In genomic region chr1:183023146-183023600, GRCh38 we compare ENCODE assay signal across 8 cellular contexts. TPM values are rescaled to one million over a fixed set of nuclear protein-coding genes. Genes with fewer than 3 reads are reported as not detected.
A peak's percentile ranks its signal among the peaks of the same experiment; 100 is the strongest.
DNase-seq lines count a peak whose midpoint lies in the region; ATAC-seq and TF ChIP-seq lines count a peak whose summit lies in the region.

Gene LAMC1, plus strand, starts transcription at chr1:183023420. Its CDS starts 297 bp downstream, at chr1:183023717.

- H3K4me3 ChIP-seq in BLaER1 (peak within 1 kb of the TSS; percentile 96), muscle layer of colon (ENCODE audit: low read depth in 1 of 2, low read length in 2 of 2) (peak within 1 kb of the TSS; percentile 64 to 88), upper lobe of right lung (peak within 1 kb of the TSS; percentile 73)

- H3K27ac ChIP-seq in BLaER1 (peak within 1 kb of the TSS; percentile 97), muscle layer of colon (ENCODE audit: low read depth, low read length) (peak within 1 kb of the TSS; percentile 97), upper lobe of right lung (peak within 1 kb of the TSS; percentile 98)

- H3K9ac ChIP-seq in BLaER1 = peak within 1 kb of the TSS; percentile 96
- H3K9ac ChIP-seq in muscle layer of colon (ENCODE audit: low read length) = peak within 1 kb of the TSS; percentile 84

- H3K4me1 ChIP-seq in BLaER1 (peaks cover 51% of the 10 kb centered on the region), muscle layer of colon (ENCODE audit: insufficient read depth, low read length) (peaks cover 32% of the 10 kb centered on the region), upper lobe of right lung (peaks cover 23% of the 10 kb centered on the region)

- H3K27me3 ChIP-seq in BLaER1 = no peaks in the 10 kb centered on the region
- no peaks in the 10 kb centered on the region for H3K27me3 ChIP-seq in muscle layer of colon (ENCODE audit: control insufficient read depth in 1 of 2, insufficient read depth in 2 of 2, low read length in 2 of 2)
- no peaks in the 10 kb centered on the region for H3K27me3 ChIP-seq in upper lobe of right lung

- intact Hi-C loops in upper lobe of right lung (cut with DNase I) = no loop called here

- peak within 1 kb of the TSS; percentile 80 for H3K4me2 ChIP-seq in BLaER1

- DNase-seq in NCI-H2171 treated with DMSO at 0.1 percent for 48 hours (lab: John Stamatoyannopoulos, UW) (peak; percentile 86), activated T-cell treated with anti-CD3 and anti-CD28 coated beads for 48 hours (ENCODE audit: low read depth) (peak; percentile 6), fibroblast of gingiva (ENCODE audit: low read depth) (peak; percentile 92), upper lobe of right lung (peak; percentile 87)

- no peaks in the 10 kb centered on the region for H3K9me3 ChIP-seq in BLaER1
- H3K9me3 ChIP-seq in muscle layer of colon (ENCODE audit: low read length) = no peaks in the 10 kb centered on the region
- H3K9me3 ChIP-seq in upper lobe of right lung = no peaks in the 10 kb centered on the region

- H4K20me1 ChIP-seq in BLaER1 = peaks cover 43% of the 10 kb centered on the region

- TF ChIP-seq CTCF in upper lobe of right lung (IDR thresholded peaks at IDR 0.05) = no peak

- ATAC-seq in GM18520 (IDR thresholded peaks at IDR 0.05; ENCODE audit: unreplicated experiment) = peak; percentile 16
- ATAC-seq in HG02981 (IDR thresholded peaks at IDR 0.05; ENCODE audit: unreplicated experiment) = peak; percentile 31
- peak; percentile 81 for ATAC-seq in upper lobe of right lung

- H3K36me3 ChIP-seq in BLaER1 (no peaks in the 10 kb centered on the region), muscle layer of colon (ENCODE audit: insufficient read depth, low read length) (no peaks in the 10 kb centered on the region), upper lobe of right lung (no peaks in the 10 kb centered on the region)

RNA-seq across cellular contexts. Expression of gene LAMC1, which starts in this region (rescaled TPM):
- total RNA-seq in upper lobe of right lung = 120 TPM

Comparison
In these comparisons a context has a peak if more than half of its experiments do, and no peak if none do; other contexts are left out.
1. Peak in every context shown above with its lines: DNase-seq, ATAC-seq, H3K4me3 ChIP-seq and H3K27ac ChIP-seq.
2. ATAC-seq: peak in every context shown above with its lines; median percentile 81 in upper lobe of right lung; 31 in HG02981; 16 in GM18520.
3. DNase-seq: peak in every context shown above with its lines; median percentile 92 in fibroblast of gingiva; 87 in upper lobe of right lung; 86 in NCI-H2171 treated with DMSO at 0.1 percent for 48 hours; 6 in activated T-cell treated with anti-CD3 and anti-CD28 coated beads for 48 hours.